ENCODE assay signal across 19 cellular contexts in genomic region chr3:141546586-141546985, GRCh38. TPM values are rescaled to one million over a fixed set of nuclear protein-coding genes. Genes with fewer than 3 reads are reported as not detected.
DNase-seq lines count a peak whose midpoint lies in the region; ATAC-seq, FAIRE-seq and TF ChIP-seq lines count a peak whose summit lies in the region.
"Had no signal": no experiment of that assay in that cellular context is flagged by ENCODE, and none has a peak within 500 bp of the region (broad histone marks: within the 10 kb centered on the region; RNA-seq: fewer than 3 reads in every experiment).

No MANE protein-coding gene starts in this region.

- ATAC-seq in A549: no peak
- ATAC-seq in naive thymus-derived CD8-positive, alpha-beta T cell: no peak

- no peak overlapping the region for H3K9ac ChIP-seq in astrocyte (ENCODE audit: low read length)
- H3K9ac ChIP-seq: BLaER1 had no signal

- TF ChIP-seq EP300 in A549 (IDR thresholded peaks at IDR 0.05): no peak

- H4K20me1 ChIP-seq in astrocyte (ENCODE audit: insufficient read depth, low read length): peaks cover 3% of the 10 kb centered on the region
- H4K20me1 ChIP-seq: BLaER1 had no signal

- peaks cover 70 to 92% of the 10 kb centered on the region in 2 donors for H3K36me3 Mint-ChIP-seq in CD4-positive, alpha-beta memory T cell
- H3K36me3 Mint-ChIP-seq in astrocyte (ENCODE audit: low read depth, unreplicated experiment) (peaks cover 28% of the 10 kb centered on the region), Caco-2 (ENCODE audit: insufficient read depth, unreplicated experiment) (peaks cover 90% of the 10 kb centered on the region), osteocyte (ENCODE audit: unreplicated experiment) (peaks cover 78% of the 10 kb centered on the region)
- peaks cover 77 to 90% (median 82%) of the 10 kb centered on the region in 3 donors for H3K36me3 Mint-ChIP-seq in naive thymus-derived CD8-positive, alpha-beta T cell

- no peak overlapping the region for H3K27ac ChIP-seq in A549
- no peak overlapping the region for H3K27ac ChIP-seq in CD4-positive, alpha-beta memory T cell (ENCODE audit: low read depth, low read length)
- H3K27ac ChIP-seq in astrocyte (ENCODE audit: low read depth, low read length): no peak overlapping the region
- H3K27ac ChIP-seq: BLaER1, PC-9, SJCRH30 had no signal

- WGBS in A549 (ENCODE audit: missing lambda C conversion rate): 90% methylated on average over 3 of the region's 3 CpGs

- no peaks in the 10 kb centered on the region for H3K27me3 Mint-ChIP-seq in CD4-positive, alpha-beta memory T cell
- H3K27me3 Mint-ChIP-seq in astrocyte (ENCODE audit: low read depth, unreplicated experiment): no peaks in the 10 kb centered on the region
- no peaks in the 10 kb centered on the region for H3K27me3 Mint-ChIP-seq in naive thymus-derived CD8-positive, alpha-beta T cell
- no peaks in the 10 kb centered on the region for H3K27me3 Mint-ChIP-seq in Caco-2 (ENCODE audit: insufficient read depth, unreplicated experiment)
- H3K27me3 Mint-ChIP-seq in osteocyte (ENCODE audit: unreplicated experiment): no peaks in the 10 kb centered on the region
- H3K27me3 Mint-ChIP-seq: IgD-negative memory B cell had no signal

- TF ChIP-seq POLR2A in A549 (IDR thresholded peaks at IDR 0.05; ENCODE audit: low read length): no peak

- H3K4me2 ChIP-seq in A549 (no peak overlapping the region), astrocyte (ENCODE audit: low read length) (no peak overlapping the region)
- H3K4me2 ChIP-seq: BLaER1, PC-9 had no signal

- no peak for TF ChIP-seq RAD21 in A549 (conservative IDR thresholded peaks at IDR 0.05 in 1 of 2, IDR thresholded peaks at IDR 0.05 in 1 of 2)

- H3K9me3 ChIP-seq in A549: peaks cover 19% of the 10 kb centered on the region; the same call in 2 of the 3 replicates
- no peaks in the 10 kb centered on the region for H3K9me3 ChIP-seq in CD4-positive, alpha-beta memory T cell (ENCODE audit: control insufficient read depth in 1 of 2, low read length in 2 of 2)
- H3K9me3 ChIP-seq in astrocyte (ENCODE audit: insufficient read depth, low read depth, low read length): no peaks in the 10 kb centered on the region
- peaks cover 3% of the 10 kb centered on the region; the same call in 1 of the 2 replicates for H3K9me3 ChIP-seq in Caco-2

- no TSS peak for BruUV-seq in Caco-2 (replicated peaks; lab: Mats Ljungman, UMichigan)

- DNase-seq in A549 (ENCODE audit: low read depth in 1 of 2, low spot score in 1 of 2) (no peak), astrocyte (ENCODE audit: low read depth) (no peak), Caco-2 (no peak), amygdala (lab: John Stamatoyannopoulos, UW) (no peak), osteocyte (ENCODE audit: extremely low spot score, unreplicated experiment) (no peak)
- no peak for DNase-seq in CD4-positive, alpha-beta memory T cell
- no peak for DNase-seq in naive thymus-derived CD8-positive, alpha-beta T cell
- DNase-seq: EL, GF-D8, NCI-H1105, NCI-H146, NCI-H2029, NCI-H2227 treated with DMSO at 0.1 percent for 48 hours, NCI-H510A, PC-9, SJCRH30 had no signal

- H3K79me2 ChIP-seq in astrocyte (ENCODE audit: insufficient read depth, low read length): peaks cover 19% of the 10 kb centered on the region

- peaks cover 4% of the 10 kb centered on the region for H3K36me3 ChIP-seq in CD4-positive, alpha-beta memory T cell (ENCODE audit: insufficient read depth, low read length)
- peaks cover 16% of the 10 kb centered on the region for H3K36me3 ChIP-seq in astrocyte (ENCODE audit: insufficient read depth, low read length)
- no peaks in the 10 kb centered on the region for H3K36me3 ChIP-seq in Caco-2 (ENCODE audit: control insufficient read depth, insufficient read depth, low read length)

- POLR2A ChIA-PET in A549 (lab: Yijun Ruan, JAX): no interaction called here
- POLR2A ChIA-PET in CD4-positive, alpha-beta memory T cell (lab: Charles Lee; ENCODE audit: partially characterized antibody): interaction anchor here (0.9 to 6.0 kb wide), 3 partner anchors 16 to 59 kb away, joined by 3 to 47 read pairs (median 3); partner anchors contain the start of gene RASA2
- POLR2A ChIA-PET in naive thymus-derived CD8-positive, alpha-beta T cell (lab: Charles Lee): no interaction called here
- POLR2A ChIA-PET in Caco-2 (lab: Charles Lee): no interaction called here

- intact Hi-C loops in CD4-positive, alpha-beta memory T cell (cut with micrococcal nuclease): no loop called here
- intact Hi-C loops in Caco-2 (cut with micrococcal nuclease; ENCODE audit: unreplicated experiment): no loop called here

- CTCF ChIA-PET in A549 (lab: Yijun Ruan, JAX): interaction anchor here (0.7 to 1.7 kb wide), 2 partner anchors 87 to 235 kb away, joined by 3 to 9 read pairs; no protein-coding TSS in a partner anchor
- CTCF ChIA-PET in CD4-positive, alpha-beta memory T cell (lab: Charles Lee; ENCODE audit: partially characterized antibody): interaction anchor here (1.1 to 1.7 kb wide), 2 partner anchors 10 to 14 kb away, joined by 4 to 7 read pairs; no protein-coding TSS in a partner anchor
- CTCF ChIA-PET in Caco-2 (lab: Charles Lee): no interaction called here

- TF ChIP-seq CTCF in A549 (IDR thresholded peaks at IDR 0.05) (no peak), astrocyte (IDR thresholded peaks at IDR 0.05; ENCODE audit: insufficient read depth, low read depth, low read length) (no peak), Caco-2 (IDR thresholded peaks at IDR 0.05; ENCODE audit: insufficient read depth in 1 of 2, low read depth in 1 of 2, low read length in 1 of 2, severe bottlenecking in 1 of 2, unreplicated experiment in 1 of 2) (no peak), osteocyte (IDR thresholded peaks at IDR 0.05) (no peak)

- peaks cover 63 to 84% (median 72%) of the 10 kb centered on the region in 4 donors for H3K4me1 Mint-ChIP-seq in CD4-positive, alpha-beta memory T cell
- H3K4me1 Mint-ChIP-seq in astrocyte (ENCODE audit: low read depth, unreplicated experiment) (peaks cover 2% of the 10 kb centered on the region), Caco-2 (ENCODE audit: low read depth, unreplicated experiment) (no peaks in the 10 kb centered on the region), osteocyte (ENCODE audit: unreplicated experiment) (no peaks in the 10 kb centered on the region)
- peaks cover 32 to 83% (median 79%) of the 10 kb centered on the region in 4 donors for H3K4me1 Mint-ChIP-seq in naive thymus-derived CD8-positive, alpha-beta T cell

- peak overlapping the region in 6 of 7 donors; percentile 7 to 74 (median 58) for H3K27ac Mint-ChIP-seq in CD4-positive, alpha-beta memory T cell
- H3K27ac Mint-ChIP-seq in astrocyte (ENCODE audit: unreplicated experiment) (peak overlapping the region; percentile 6), Caco-2 (ENCODE audit: unreplicated experiment) (no peak overlapping the region), osteocyte (ENCODE audit: unreplicated experiment) (no peak overlapping the region)
- H3K27ac Mint-ChIP-seq in naive thymus-derived CD8-positive, alpha-beta T cell: peak overlapping the region in 9 of 10 donors; percentile 7 to 81 (median 43)

- H3K4me1 ChIP-seq in A549 (no peaks in the 10 kb centered on the region), astrocyte (ENCODE audit: insufficient read depth, low read length) (no peaks in the 10 kb centered on the region), Caco-2 (no peaks in the 10 kb centered on the region)
- H3K4me1 ChIP-seq in CD4-positive, alpha-beta memory T cell (ENCODE audit: insufficient read depth, low read length): peaks cover 48% of the 10 kb centered on the region
- H3K4me1 ChIP-seq: BLaER1, SJCRH30 had no signal

- FAIRE-seq in A549 (lab: Jason Lieb, UNC): peak; percentile 51
- FAIRE-seq in astrocyte (lab: Jason Lieb, UNC): no peak
- FAIRE-seq: GM19239 had no signal

- no peak overlapping the region for H3K4me3 Mint-ChIP-seq in CD4-positive, alpha-beta memory T cell
- H3K4me3 Mint-ChIP-seq in astrocyte (ENCODE audit: unreplicated experiment): no peak overlapping the region
- peak overlapping the region in 2 of 10 donors; percentile 22 to 60 for H3K4me3 Mint-ChIP-seq in naive thymus-derived CD8-positive, alpha-beta T cell
- H3K4me3 Mint-ChIP-seq in Caco-2 (ENCODE audit: unreplicated experiment): no peak overlapping the region
- H3K4me3 Mint-ChIP-seq in osteocyte (ENCODE audit: unreplicated experiment): no peak overlapping the region
- H3K4me3 Mint-ChIP-seq: IgD-negative memory B cell had no signal

- H2AFZ ChIP-seq in astrocyte (ENCODE audit: low read depth, low read length): no peak overlapping the region
- H2AFZ ChIP-seq: PC-9 had no signal

- no peaks in the 10 kb centered on the region for H3K27me3 ChIP-seq in CD4-positive, alpha-beta memory T cell (ENCODE audit: insufficient read depth, low read length)
- H3K27me3 ChIP-seq in astrocyte (ENCODE audit: insufficient read depth, low read length) (no peaks in the 10 kb centered on the region), Caco-2 (replicated peaks; ENCODE audit: control insufficient read depth, insufficient read depth, low read length) (no peaks in the 10 kb centered on the region)
- H3K27me3 ChIP-seq: BLaER1, SJCRH30 had no signal

- H3K4me3 ChIP-seq in A549 (no peak overlapping the region), astrocyte (ENCODE audit: insufficient read depth, low read depth, low read length) (no peak overlapping the region), Caco-2 (ENCODE audit: low read depth, low read length) (no peak overlapping the region)
- H3K4me3 ChIP-seq in CD4-positive, alpha-beta memory T cell (ENCODE audit: low read length in 2 of 2): no peak overlapping the region
- H3K4me3 ChIP-seq: BLaER1, PC-9, SJCRH30 had no signal

- peaks cover 0 to 27% (median 13%) of the 10 kb centered on the region in 8 donors for H3K9me3 Mint-ChIP-seq in CD4-positive, alpha-beta memory T cell
- H3K9me3 Mint-ChIP-seq in astrocyte (ENCODE audit: unreplicated experiment) (peaks cover 9% of the 10 kb centered on the region), Caco-2 (ENCODE audit: unreplicated experiment) (peaks cover 26% of the 10 kb centered on the region), osteocyte (ENCODE audit: unreplicated experiment) (peaks cover 62% of the 10 kb centered on the region)
- peaks cover 2 to 46% (median 20%) of the 10 kb centered on the region in 9 donors for H3K9me3 Mint-ChIP-seq in naive thymus-derived CD8-positive, alpha-beta T cell

TF ChIP-seq in A549, 52 proteins besides CTCF, POLR2A, EP300 and RAD21 (continues in another document):
- TF ChIP-seq RNF2 (IDR thresholded peaks at IDR 0.05; ENCODE audit: borderline replicate concordance, low read depth): no peak

RNA-seq across cellular contexts. Expression of gene RASA2, which starts 59.8 kb away (rescaled TPM):
- 9.2 and 12.0 TPM in 2 replicates for polyA plus RNA-seq in A549 (2011; rRNA removed)
- 2.0 and 2.1 TPM in 2 replicates for polyA plus RNA-seq in A549 (2012; cell fraction: cytosol; rRNA removed)
- 2.7 and 3.1 TPM in 2 replicates for polyA plus RNA-seq in A549 (2012; cell fraction: nucleus; rRNA removed)
- 5.0 to 6.8 TPM (median 6.7 TPM) in 3 replicates for polyA plus RNA-seq in A549 (2017; fragmentation: RNase III; extraction: RNeasy Plus Mini Kit Qiagen cat#74134 plus additional on column Dnase treatment)
- 4.9 and 7.9 TPM in 2 replicates for polyA minus RNA-seq in A549 (2011; rRNA and poly(A)+ RNA removed)
- total RNA-seq in CD4-positive, alpha-beta memory T cell: 10 to 100 TPM; 78.9 to 80.9 TPM
- 10 to 100 TPM; 29.4 to 35.1 TPM for polyA plus RNA-seq in CD4-positive, alpha-beta memory T cell
- total RNA-seq in astrocyte: 14.3 and 19.0 TPM in 2 replicates
- 100 to 1,000 TPM; 112 to 124 TPM for total RNA-seq in naive thymus-derived CD8-positive, alpha-beta T cell
- polyA plus RNA-seq in naive thymus-derived CD8-positive, alpha-beta T cell: 10 to 100 TPM; 55.0 to 66.8 (median 57.9) TPM
- total RNA-seq in Caco-2 (2022): 17.2 and 26.7 TPM in 2 replicates
- 8.4 and 9.9 TPM in 2 replicates for total RNA-seq in osteocyte

Comparison
In these comparisons a context has a peak if more than half of its experiments do, and no peak if none do; other contexts are left out.
1. H3K27ac Mint-ChIP-seq: peak in CD4-positive, alpha-beta memory T cell (6 of 7), astrocyte (single experiment) and naive thymus-derived CD8-positive, alpha-beta T cell (9 of 10); none in Caco-2 (single experiment) and osteocyte (single experiment).